In genomic region chrX:107724653-107725052, GRCh38 we compare ENCODE assay signal across 1 cellular context.
TF ChIP-seq lines count a peak whose summit lies in the region.

No MANE protein-coding gene starts in this region.

TF ChIP-seq in SK-N-SH, 30 proteins besides CTCF, POLR2A, EP300 and RAD21 (continued from another document):
- TF ChIP-seq, protein P1, sequence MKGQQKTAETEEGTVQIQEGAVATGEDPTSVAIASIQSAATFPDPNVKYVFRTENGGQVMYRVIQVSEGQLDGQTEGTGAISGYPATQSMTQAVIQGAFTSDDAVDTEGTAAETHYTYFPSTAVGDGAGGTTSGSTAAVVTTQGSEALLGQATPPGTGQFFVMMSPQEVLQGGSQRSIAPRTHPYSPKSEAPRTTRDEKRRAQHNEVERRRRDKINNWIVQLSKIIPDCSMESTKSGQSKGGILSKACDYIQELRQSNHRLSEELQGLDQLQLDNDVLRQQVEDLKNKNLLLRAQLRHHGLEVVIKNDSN (IDR thresholded peaks at IDR 0.05; ENCODE audit: borderline replicate concordance, low read depth), result no peak
- TF ChIP-seq SIN3A (IDR thresholded peaks at IDR 0.05; ENCODE audit: borderline replicate concordance, low read depth, low read length), result no peak
- no peak for TF ChIP-seq CHD2 (IDR thresholded peaks at IDR 0.05; ENCODE audit: low read length, partially characterized antibody)
- no peak for TF ChIP-seq MXI1 (IDR thresholded peaks at IDR 0.05; ENCODE audit: low read depth, low read length)
- TF ChIP-seq RXRA (IDR thresholded peaks at IDR 0.05; ENCODE audit: borderline replicate concordance, low read depth), result no peak
TF ChIP-seq in SK-N-SH: peak in this region for 0.
